10 cellular contexts compared by ENCODE assay signal in the genomic region with DNA sequence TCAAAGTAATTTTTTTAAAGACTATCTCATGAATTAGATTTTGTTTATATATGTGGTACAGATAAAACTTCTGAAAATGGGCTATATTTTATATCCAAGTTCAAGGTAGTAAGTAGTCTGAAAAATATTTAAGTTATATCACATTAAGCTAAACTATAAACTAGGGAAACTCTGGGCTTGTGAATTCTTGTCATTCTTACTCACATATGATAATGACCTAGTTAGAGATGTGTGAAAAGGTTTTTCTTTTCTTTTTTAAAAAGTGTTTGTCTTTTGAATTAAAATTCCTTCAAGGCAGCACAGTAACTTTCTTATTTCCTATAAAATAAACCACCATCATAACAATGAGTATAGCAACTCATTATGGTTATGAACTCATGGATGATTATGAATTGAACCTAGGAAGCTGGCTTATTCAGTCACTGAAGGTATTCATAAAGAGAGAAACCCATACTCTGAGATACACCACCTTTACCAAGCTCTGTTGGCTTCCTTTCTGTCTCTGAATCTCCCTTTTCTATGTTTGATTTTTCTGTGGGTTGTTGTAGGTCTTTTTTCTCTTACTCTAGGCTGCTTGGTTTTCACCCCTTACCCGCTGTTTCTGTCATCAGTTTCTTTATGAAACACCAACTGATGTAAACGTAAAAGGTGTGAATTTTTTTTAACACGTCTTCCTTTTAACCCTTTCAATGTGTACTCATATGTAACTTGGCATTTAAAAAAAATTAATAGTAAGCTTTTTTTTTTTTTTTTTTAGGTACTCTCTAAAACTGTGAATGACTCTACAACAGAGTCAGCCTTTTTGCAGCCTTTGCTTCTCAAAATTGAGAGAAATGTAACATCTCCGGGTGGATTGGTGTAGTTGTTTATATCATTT. TPM values are rescaled to one million over a fixed set of nuclear protein-coding genes. Genes with fewer than 3 reads are reported as not detected.
A peak's percentile ranks its signal among the peaks of the same experiment; 100 is the strongest.
DNase-seq lines count a peak whose midpoint lies in the region; ATAC-seq, FAIRE-seq and TF ChIP-seq lines count a peak whose summit lies in the region.
"Had no signal": no experiment of that assay in that cellular context is flagged by ENCODE, and none has a peak within 500 bp of the region (broad histone marks: within the 10 kb centered on the region; RNA-seq: fewer than 3 reads in every experiment).

No MANE protein-coding gene starts in this region.

- peaks cover 80% of the 10 kb centered on the region for H3K4me1 Mint-ChIP-seq in activated CD4-positive, alpha-beta memory T cell treated with anti-CD3 and anti-CD28 coated beads for 36 hours (ENCODE audit: low read depth)
- H3K4me1 Mint-ChIP-seq in nephron progenitor cell = peaks cover 16% of the 10 kb centered on the region

- H3K4me3 Mint-ChIP-seq in activated CD4-positive, alpha-beta memory T cell treated with anti-CD3 and anti-CD28 coated beads for 36 hours = peak overlapping the region; percentile 9
- H3K4me3 Mint-ChIP-seq in nephron progenitor cell = no peak overlapping the region

- H3K27ac Mint-ChIP-seq in activated CD4-positive, alpha-beta memory T cell treated with anti-CD3 and anti-CD28 coated beads for 36 hours = peak overlapping the region; percentile 82
- no peak overlapping the region for H3K27ac Mint-ChIP-seq in nephron progenitor cell

- intact Hi-C loops in activated CD4-positive, alpha-beta memory T cell treated with anti-CD3 and anti-CD28 coated beads for 36 hours (cut with micrococcal nuclease) = loop anchor here (1.0 to 10.0 kb wide), 18 partner anchors 8 to 998 kb away; partner anchors contain the start of genes IL23R and SERBP1
- intact Hi-C loops in posterior vena cava (cut with DNase I) = no loop called here

- peak; percentile 64 for ATAC-seq in GM19324 (IDR thresholded peaks at IDR 0.05; ENCODE audit: low FRiP score, unreplicated experiment)
- peak; percentile 78 for ATAC-seq in HG02943 (IDR thresholded peaks at IDR 0.05; ENCODE audit: low read depth, unreplicated experiment)

- CTCF ChIA-PET in activated CD4-positive, alpha-beta memory T cell treated with anti-CD3 and anti-CD28 coated beads for 36 hours (lab: Charles Lee) = interaction anchor here (0.6 to 4.5 kb wide), 14 partner anchors 13 to 1938 kb away, joined by 3 to 25 read pairs (median 4); no protein-coding TSS in a partner anchor

- H3K9me3 Mint-ChIP-seq in activated CD4-positive, alpha-beta memory T cell treated with anti-CD3 and anti-CD28 coated beads for 36 hours = no peaks in the 10 kb centered on the region
- no peaks in the 10 kb centered on the region for H3K9me3 Mint-ChIP-seq in nephron progenitor cell

- TF ChIP-seq CTCF in nephron progenitor cell (IDR thresholded peaks at IDR 0.05) = no peak

- H3K36me3 Mint-ChIP-seq in activated CD4-positive, alpha-beta memory T cell treated with anti-CD3 and anti-CD28 coated beads for 36 hours = peaks cover 60% of the 10 kb centered on the region
- H3K36me3 Mint-ChIP-seq in nephron progenitor cell (ENCODE audit: low read depth) = no peaks in the 10 kb centered on the region

- POLR2A ChIA-PET in activated CD4-positive, alpha-beta memory T cell treated with anti-CD3 and anti-CD28 coated beads for 36 hours (lab: Charles Lee) = interaction anchor here (0.5 to 3.8 kb wide), 26 partner anchors 8 to 1200 kb away, joined by 3 to 23 read pairs (median 6); partner anchors contain the start of genes GADD45A, IL12RB2 and SERBP1

- no peak for DNase-seq in activated CD4-positive, alpha-beta memory T cell treated with anti-CD3 and anti-CD28 coated beads for 36 hours
- DNase-seq in NCI-H2227 treated with DMSO at 0.1 percent for 48 hours (lab: John Stamatoyannopoulos, UW) (no peak), posterior vena cava (ENCODE audit: low spot score) (no peak), nephron progenitor cell (no peak), SK-N-DZ (ENCODE audit: low spot score) (no peak)
- DNase-seq: lower lobe of right lung had no signal

- FAIRE-seq in G401.6 (lab: Jason Lieb, UNC) = peak; percentile 6

- no peaks in the 10 kb centered on the region for H3K27me3 Mint-ChIP-seq in activated CD4-positive, alpha-beta memory T cell treated with anti-CD3 and anti-CD28 coated beads for 36 hours
- no peaks in the 10 kb centered on the region for H3K27me3 Mint-ChIP-seq in nephron progenitor cell (ENCODE audit: low read depth, poor library complexity)

RNA-seq across cellular contexts. Expression of gene IL12RB2, which starts 25.2 kb away (rescaled TPM):
- total RNA-seq in activated CD4-positive, alpha-beta memory T cell treated with anti-CD3 and anti-CD28 coated beads for 36 hours = 10 to 100 TPM; 86.9 to 90.7 TPM
- 1 to 10 TPM; 1.1 to 2.8 TPM for total RNA-seq in posterior vena cava
- polyA plus RNA-seq in SK-N-DZ (2014; cell fraction: cytosol; rRNA removed) = 0.86 TPM in 1 of 2 replicates, not detected in the other
- polyA plus RNA-seq in SK-N-DZ (2014; cell fraction: nucleus; rRNA removed) = 0.10 TPM in 1 of 2 replicates, not detected in the other
- total RNA-seq: HT1080 had no signal

Comparison
In these comparisons a context has a peak if more than half of its experiments do, and no peak if none do; other contexts are left out.
1. RNA of gene IL12RB2, which starts 25.2 kb away (total RNA-seq): 86.9 to 90.7 TPM in activated CD4-positive, alpha-beta memory T cell treated with anti-CD3 and anti-CD28 coated beads for 36 hours; 1.1 to 2.8 TPM in posterior vena cava; every median in the first group is over 10 times any median in the second.